ENCODE assay signal across 20 cellular contexts in the genomic region with DNA sequence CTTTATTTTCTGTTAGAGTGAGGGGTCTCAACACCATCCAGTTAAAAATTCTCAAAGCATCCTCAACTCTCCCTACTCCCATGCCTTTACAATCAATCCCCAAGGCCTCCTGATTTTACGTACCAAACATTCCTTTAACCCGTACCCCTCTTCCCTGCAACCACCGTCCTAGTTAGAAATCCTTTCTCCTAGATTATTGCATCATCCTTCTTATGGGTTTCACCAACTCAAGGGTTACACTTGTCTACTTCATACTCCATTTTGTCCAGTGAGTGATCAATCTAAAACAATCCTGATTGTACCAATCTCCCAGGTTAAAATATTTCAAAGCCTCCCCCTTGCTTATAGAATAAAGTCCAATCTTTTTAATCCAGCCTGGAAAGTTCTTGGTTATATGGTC. TPM values are rescaled to one million over a fixed set of nuclear protein-coding genes. Genes with fewer than 3 reads are reported as not detected.
A peak's percentile ranks its signal among the peaks of the same experiment; 100 is the strongest.
DNase-seq lines count a peak whose midpoint lies in the region; ATAC-seq, FAIRE-seq and TF ChIP-seq lines count a peak whose summit lies in the region.
"Had no signal": no experiment of that assay in that cellular context is flagged by ENCODE, and none has a peak within 500 bp of the region (broad histone marks: within the 10 kb centered on the region; RNA-seq: fewer than 3 reads in every experiment).

No MANE protein-coding gene starts in this region.

- no peaks in the 10 kb centered on the region for H3K9me3 ChIP-seq in HepG2 (ENCODE audit: low read length)
- H3K9me3 ChIP-seq in right lobe of liver = no peaks in the 10 kb centered on the region
- no peaks in the 10 kb centered on the region for H3K9me3 ChIP-seq in Panc1 (ENCODE audit: control insufficient read depth, insufficient read depth, low read depth, low read length)
- H3K9me3 ChIP-seq: BLaER1, HAP-1 had no signal

- H4K20me1 ChIP-seq in HepG2 (ENCODE audit: insufficient read depth, low read length) = no peaks in the 10 kb centered on the region
- H4K20me1 ChIP-seq: BLaER1 had no signal

- POLR2A ChIA-PET in HepG2 (lab: Yijun Ruan, JAX) = no interaction called here
- POLR2A ChIA-PET in Panc1 (lab: Charles Lee) = no interaction called here

- H2AFZ ChIP-seq in HepG2 (ENCODE audit: low read length) = no peak overlapping the region
- H2AFZ ChIP-seq: GM23338 had no signal

- TF ChIP-seq POLR2A in HepG2 (IDR thresholded peaks at IDR 0.05; ENCODE audit: insufficient read depth in 1 of 2, low read depth in 2 of 2, low read length in 2 of 2) (no peak), right lobe of liver (IDR thresholded peaks at IDR 0.05) (no peak)

- TF ChIP-seq CTCF in HepG2 (CRISPR knock-in tag; IDR thresholded peaks at IDR 0.05) (no peak), right lobe of liver (IDR thresholded peaks at IDR 0.05) (no peak), Panc1 (IDR thresholded peaks at IDR 0.05) (no peak)

- TF ChIP-seq RAD21 in HepG2 (CRISPR knock-in tag; IDR thresholded peaks at IDR 0.05) = no peak

- CTCF ChIA-PET in HepG2 (lab: Yijun Ruan, JAX; ENCODE audit: low intra/inter-chr PET ratio, low total read pairs) (no interaction called here), Panc1 (lab: Charles Lee) (no interaction called here)

- no peak overlapping the region for H3K4me2 ChIP-seq in HepG2 (ENCODE audit: low read depth, low read length)
- H3K4me2 ChIP-seq: BLaER1, GM23338 had no signal

- ATAC-seq in HepG2 (no peak), right lobe of liver (no peak), Panc1 (no peak)
- ATAC-seq: CD8-positive, alpha-beta T cell; GM23338 had no signal

- no peaks in the 10 kb centered on the region for H3K79me2 ChIP-seq in HepG2 (ENCODE audit: insufficient read depth, low read length)

- DNase-seq in HepG2 (ENCODE audit: low spot score) = no peak
- DNase-seq in right lobe of liver = no peak
- no peak for DNase-seq in Panc1 (ENCODE audit: low read depth, low spot score)
- no peak for DNase-seq in urothelium cell line (ENCODE audit: low spot score)
- no peak for DNase-seq in DMS79 (lab: John Stamatoyannopoulos, UW)
- no peak for DNase-seq in NCI-H2227 (lab: John Stamatoyannopoulos, UW; ENCODE audit: unreplicated experiment)
- DNase-seq: CD4-positive, CD25-positive, alpha-beta regulatory T cell; CD8-positive, alpha-beta T cell; DMS 273 treated with DMSO at 0.1 percent for 48 hours; DND-41 had no signal

- H3K36me3 ChIP-seq in HepG2 (replicated peaks in 1 of 2; ENCODE audit: control insufficient read depth in 1 of 2, insufficient read depth in 2 of 2, low read length in 2 of 2) (no peaks in the 10 kb centered on the region), right lobe of liver (no peaks in the 10 kb centered on the region), Panc1 (ENCODE audit: control insufficient read depth, insufficient read depth, low read length) (no peaks in the 10 kb centered on the region)
- H3K36me3 ChIP-seq: BLaER1, HAP-1 had no signal

- H3K4me3 ChIP-seq in HepG2 (replicated peaks in 1 of 3; ENCODE audit: insufficient read depth in 1 of 3, low read depth in 2 of 3, low read length in 3 of 3) (no peak overlapping the region), right lobe of liver (no peak overlapping the region), Panc1 (ENCODE audit: low read depth in 2 of 2, low read length in 2 of 2) (no peak overlapping the region)
- H3K4me3 ChIP-seq: BLaER1, GM23338, HAP-1 had no signal

- no peak overlapping the region for H3K9ac ChIP-seq in HepG2 (ENCODE audit: insufficient read depth, low read depth, low read length)
- H3K9ac ChIP-seq: BLaER1 had no signal

- in situ Hi-C loops in HepG2 (cut with HindIII; ENCODE audit: extremely low pct_ligation_motif_present, low pct_unique_long_range_greater_than_20kb) = no loop called here
- in situ Hi-C loops in Panc1 (cut with HindIII; ENCODE audit: low pct_unique_long_range_greater_than_20kb, low sequenced_read_pairs) = loop anchor here (25.0 kb wide), 2 partner anchors 267 to 342 kb away; no protein-coding TSS in a partner anchor

- BruUV-seq in HepG2 (replicated peaks; lab: Mats Ljungman, UMichigan) (no TSS peak), Panc1 (replicated peaks; lab: Mats Ljungman, UMichigan) (no TSS peak)

- FAIRE-seq in HepG2 (lab: Jason Lieb, UNC) (no peak), urothelium cell line (lab: Jason Lieb, UNC) (peak; percentile 79)
- FAIRE-seq: A204.1, D721Med, G401.6, GM12892, GM19239 had no signal

- H3K27me3 ChIP-seq in HepG2 (ENCODE audit: control insufficient read depth in 1 of 2, insufficient read depth in 2 of 2, low read length in 2 of 2) (peaks cover 0 to 14% of the 10 kb centered on the region in 2 experiments; a peak in 2 of 5 replicates), right lobe of liver (no peaks in the 10 kb centered on the region), Panc1 (ENCODE audit: control insufficient read depth, insufficient read depth, low read length) (no peaks in the 10 kb centered on the region)
- H3K27me3 ChIP-seq: BLaER1 had no signal

- intact Hi-C loops in HepG2 (cut with micrococcal nuclease; ENCODE audit: unreplicated experiment) (no loop called here), right lobe of liver (cut with DNase I) (no loop called here), Panc1 (cut with micrococcal nuclease; ENCODE audit: unreplicated experiment) (no loop called here)

- peaks cover 22% of the 10 kb centered on the region for H3K4me1 ChIP-seq in HepG2 (ENCODE audit: insufficient read depth, low read length)
- no peaks in the 10 kb centered on the region for H3K4me1 ChIP-seq in right lobe of liver
- peaks cover 20% of the 10 kb centered on the region for H3K4me1 ChIP-seq in Panc1 (ENCODE audit: control insufficient read depth, insufficient read depth, low read length)
- H3K4me1 ChIP-seq: BLaER1, HAP-1 had no signal

- H3K27ac ChIP-seq in HepG2 (ENCODE audit: extremely low read length, insufficient read depth, low read length) (no peak overlapping the region), right lobe of liver (no peak overlapping the region), Panc1 (ENCODE audit: low read length) (peak overlapping the region; percentile 46; the same call in 1 of the 2 replicates)
- H3K27ac ChIP-seq: 22Rv1, BLaER1 had no signal

- WGBS in HepG2 (ENCODE audit: low lambda C conversion rate) = 46% methylated on average over 3 of the region's 3 CpGs
- WGBS in right lobe of liver (ENCODE audit: insufficient coverage, low coverage, low lambda C conversion rate, missing lambda C conversion rate) = 69% methylated on average over 3 of the region's 3 CpGs

- TF ChIP-seq EP300 in HepG2 (IDR thresholded peaks at IDR 0.05; ENCODE audit: low read depth in 2 of 2, low read length in 2 of 2) (no peak), HepG2 (CRISPR knock-in tag; IDR thresholded peaks at IDR 0.05; ENCODE audit: borderline replicate concordance) (no peak)

TF ChIP-seq in HepG2, 621 proteins besides CTCF, POLR2A, EP300 and RAD21:
- 0 out of 2 replicates have a peak, but pooled peaks have one; percentile 20 for TF ChIP-seq CEBPG (CRISPR knock-in tag; IDR thresholded peaks at IDR 0.05)
- TF ChIP-seq SRSF9 (IDR thresholded peaks at IDR 0.05; ENCODE audit: borderline replicate concordance, insufficient read depth, low read depth, low read length, poor library complexity, severe bottlenecking) = no peak
- TF ChIP-seq CEBPB (IDR thresholded peaks at IDR 0.05; ENCODE audit: borderline replicate concordance, low read depth, low read length) = peak; percentile 78
- TF ChIP-seq ATF7 (IDR thresholded peaks at IDR 0.05) = peak; percentile 86
- no peak for TF ChIP-seq ATF7 (CRISPR knock-in tag; IDR thresholded peaks at IDR 0.05)

RNA-seq across cellular contexts. Expression of gene SOX9, which starts 24.7 kb away (rescaled TPM):
- total RNA-seq in HepG2 (2016; rRNA removed; fragmentation: Illumina TruSeq; extraction: Trizol) (27.6 and 40.1 TPM in 2 replicates), right lobe of liver (1 to 10 TPM; 1.2 to 5.9 (median 1.9) TPM), Panc1 (2021; ENCODE audit: unreplicated experiment) (79.5 TPM)
- total RNA-seq in HepG2 (2016; cell fraction: cytosol; rRNA removed; fragmentation: Illumina TruSeq; extraction: Trizol; ENCODE audit: low read depth) = 6.2 and 7.6 TPM in 2 replicates
- 27.6 and 38.4 TPM in 2 replicates for total RNA-seq in HepG2 (2016; cell fraction: insoluble cytoplasmic fraction; rRNA removed; fragmentation: Illumina TruSeq; extraction: Trizol)
- total RNA-seq in HepG2 (2016; cell fraction: membrane; rRNA removed; fragmentation: Illumina TruSeq; extraction: Trizol) = 33.8 and 35.1 TPM in 2 replicates
- total RNA-seq in HepG2 (2016; cell fraction: nucleus; rRNA removed; fragmentation: Illumina TruSeq; extraction: Trizol) = 41.9 and 42.0 TPM in 2 replicates
- polyA plus RNA-seq in HepG2 (2011; rRNA removed) = 16.1 and 18.5 TPM in 2 replicates
- 16.5 and 16.7 TPM in 2 replicates for polyA plus RNA-seq in HepG2 (2011; cell fraction: cytosol; rRNA removed)
- polyA plus RNA-seq in HepG2 (2011; cell fraction: nucleus; rRNA removed) = 27.0 and 29.5 TPM in 2 replicates
- 52.8 and 54.6 TPM in 2 replicates for polyA plus RNA-seq in HepG2 (2012)
- polyA plus RNA-seq in HepG2 (2016; cell fraction: cytosol; fragmentation: Illumina TruSeq; extraction: Trizol; ENCODE audit: low read depth) = 4.1 and 5.3 TPM in 2 replicates
- polyA plus RNA-seq in HepG2 (2016; cell fraction: insoluble cytoplasmic fraction; fragmentation: Illumina TruSeq; extraction: Trizol; ENCODE audit: low read depth) = 85.8 and 117 TPM in 2 replicates
- 19.3 and 23.2 TPM in 2 replicates for polyA plus RNA-seq in HepG2 (2016; cell fraction: membrane; fragmentation: Illumina TruSeq; extraction: Trizol; ENCODE audit: low read depth)
- 116 and 117 TPM in 2 replicates for polyA plus RNA-seq in HepG2 (2016; cell fraction: nucleus; fragmentation: Illumina TruSeq; extraction: Trizol; ENCODE audit: insufficient read depth, low read depth)
- polyA minus RNA-seq in HepG2 (2011; rRNA and poly(A)+ RNA removed; ENCODE audit: low replicate concordance) = 44.5 TPM in 1 of 2 replicates, not detected in the other
- polyA minus RNA-seq in HepG2 (2011; cell fraction: cytosol; rRNA and poly(A)+ RNA removed) = 90.2 and 106 TPM in 2 replicates
- polyA minus RNA-seq in HepG2 (2011; cell fraction: nucleus; rRNA and poly(A)+ RNA removed) = 25.2 and 26.5 TPM in 2 replicates
- 63.0 TPM for polyA plus RNA-seq in Panc1 (2012; ENCODE audit: insufficient read length)
- total RNA-seq: B cell; CD4-positive, CD25-positive, alpha-beta regulatory T cell; CD8-positive, alpha-beta T cell had no signal
- polyA plus RNA-seq: CD4-positive, CD25-positive, alpha-beta regulatory T cell had no signal
